1 cellular context compared by ENCODE assay signal in the genomic region with DNA sequence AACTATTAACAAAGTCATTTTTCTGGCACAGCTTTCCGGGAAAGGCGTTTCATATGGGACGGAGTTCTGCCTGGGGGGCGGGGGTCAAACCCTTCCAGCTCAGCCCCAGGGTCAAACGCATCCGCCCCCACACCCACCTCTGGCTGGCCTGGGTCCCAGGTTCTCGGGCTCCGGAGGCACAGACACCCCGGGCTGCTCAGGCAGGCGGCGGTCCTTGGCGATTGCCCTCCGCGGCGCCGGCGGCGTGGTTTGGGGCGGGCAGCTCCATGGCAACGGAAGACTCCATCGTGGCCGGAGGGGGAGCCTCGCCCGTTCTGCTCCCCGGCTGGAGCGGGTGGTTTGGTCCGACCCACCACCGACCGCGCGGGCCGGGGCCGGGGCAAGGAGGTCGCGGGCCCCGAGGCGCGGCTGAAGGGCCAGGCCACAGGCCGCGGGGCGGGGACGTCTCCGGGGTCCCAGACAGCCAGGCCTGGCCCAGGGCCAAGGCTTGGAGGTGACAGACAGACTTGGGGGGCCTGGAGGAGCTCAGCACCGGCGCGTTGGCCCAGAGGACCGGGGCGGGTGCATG.
TF ChIP-seq lines count a peak whose summit lies in the region.

A gene with protein sequence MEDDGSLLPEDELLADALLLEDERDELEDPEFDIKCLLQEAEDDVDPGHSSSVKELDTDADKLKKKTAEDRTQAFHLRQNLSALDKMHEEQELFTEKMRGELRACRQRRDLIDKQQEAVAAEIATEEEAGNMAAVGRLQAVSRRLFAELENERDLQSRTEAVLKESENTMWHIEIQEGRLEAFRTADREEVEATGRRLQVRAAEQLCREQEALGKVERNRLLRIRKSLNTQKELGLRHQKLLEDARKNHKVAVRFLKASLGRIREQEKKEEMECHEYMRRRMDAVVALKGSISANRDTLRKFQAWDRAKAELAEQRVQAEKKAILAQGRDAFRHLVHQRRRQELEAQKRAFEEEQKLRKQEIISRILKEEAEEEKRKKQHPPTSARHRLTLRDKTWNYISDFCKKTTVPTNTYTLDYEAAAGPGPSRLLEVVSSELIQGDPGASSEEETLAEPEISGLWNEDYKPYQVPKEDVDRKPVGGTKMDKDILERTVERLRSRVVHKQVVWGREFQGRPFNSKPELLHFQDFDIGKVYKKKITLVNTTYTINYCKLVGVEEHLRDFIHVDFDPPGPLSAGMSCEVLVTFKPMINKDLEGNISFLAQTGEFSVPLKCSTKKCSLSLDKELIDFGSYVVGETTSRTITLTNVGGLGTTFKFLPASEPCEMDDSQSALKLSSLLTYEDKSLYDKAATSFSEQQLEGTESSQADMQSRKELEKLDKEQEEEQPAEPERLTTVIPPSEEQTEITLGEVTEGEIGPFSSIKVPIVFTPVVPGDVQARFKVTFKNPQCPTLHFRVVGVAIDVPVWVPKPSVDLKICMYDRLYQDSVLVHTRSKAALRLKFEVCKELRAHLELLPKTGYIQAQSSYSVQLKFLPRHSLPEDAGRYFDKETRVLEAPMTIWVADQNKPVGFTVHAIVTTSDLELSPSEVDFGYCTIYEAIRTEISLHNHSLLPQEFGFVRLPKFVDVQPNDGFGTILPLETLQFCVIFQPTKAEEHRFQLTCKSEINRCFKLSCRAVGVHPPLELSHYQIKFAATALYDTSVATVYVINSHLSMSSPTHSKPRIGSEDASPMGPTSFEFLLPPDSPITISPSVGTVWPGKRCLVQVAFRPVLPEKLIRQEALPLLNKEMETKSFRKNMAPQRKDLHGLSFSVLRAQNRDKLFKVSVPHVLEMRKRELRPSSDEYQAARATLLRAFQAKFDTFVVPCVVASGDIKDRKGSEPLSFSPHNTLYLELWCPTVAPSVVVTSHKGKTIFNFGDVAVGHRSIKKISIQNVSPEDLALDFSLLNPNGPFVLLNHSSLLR (N-terminal part only) (minus strand): TSS at position 223 of the 568 bp plus-strand sequence. CDS start 12,830 bp downstream, outside the sequence.

TF ChIP-seq in K562, 482 proteins besides CTCF, POLR2A, EP300 and RAD21 (continued from another document and continues in another):
- TF ChIP-seq, protein P1, sequence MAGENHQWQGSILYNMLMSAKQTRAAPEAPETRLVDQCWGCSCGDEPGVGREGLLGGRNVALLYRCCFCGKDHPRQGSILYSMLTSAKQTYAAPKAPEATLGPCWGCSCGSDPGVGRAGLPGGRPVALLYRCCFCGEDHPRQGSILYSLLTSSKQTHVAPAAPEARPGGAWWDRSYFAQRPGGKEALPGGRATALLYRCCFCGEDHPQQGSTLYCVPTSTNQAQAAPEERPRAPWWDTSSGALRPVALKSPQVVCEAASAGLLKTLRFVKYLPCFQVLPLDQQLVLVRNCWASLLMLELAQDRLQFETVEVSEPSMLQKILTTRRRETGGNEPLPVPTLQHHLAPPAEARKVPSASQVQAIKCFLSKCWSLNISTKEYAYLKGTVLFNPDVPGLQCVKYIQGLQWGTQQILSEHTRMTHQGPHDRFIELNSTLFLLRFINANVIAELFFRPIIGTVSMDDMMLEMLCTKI (IDR thresholded peaks at IDR 0.05; ENCODE audit: partially characterized antibody): no peak
- TF ChIP-seq, protein P2, sequence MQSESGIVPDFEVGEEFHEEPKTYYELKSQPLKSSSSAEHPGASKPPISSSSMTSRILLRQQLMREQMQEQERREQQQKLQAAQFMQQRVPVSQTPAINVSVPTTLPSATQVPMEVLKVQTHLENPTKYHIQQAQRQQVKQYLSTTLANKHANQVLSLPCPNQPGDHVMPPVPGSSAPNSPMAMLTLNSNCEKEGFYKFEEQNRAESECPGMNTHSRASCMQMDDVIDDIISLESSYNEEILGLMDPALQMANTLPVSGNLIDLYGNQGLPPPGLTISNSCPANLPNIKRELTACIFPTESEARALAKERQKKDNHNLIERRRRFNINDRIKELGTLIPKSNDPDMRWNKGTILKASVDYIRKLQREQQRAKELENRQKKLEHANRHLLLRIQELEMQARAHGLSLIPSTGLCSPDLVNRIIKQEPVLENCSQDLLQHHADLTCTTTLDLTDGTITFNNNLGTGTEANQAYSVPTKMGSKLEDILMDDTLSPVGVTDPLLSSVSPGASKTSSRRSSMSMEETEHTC (IDR thresholded peaks at IDR 0.05): no peak
- TF ChIP-seq, protein P3, sequence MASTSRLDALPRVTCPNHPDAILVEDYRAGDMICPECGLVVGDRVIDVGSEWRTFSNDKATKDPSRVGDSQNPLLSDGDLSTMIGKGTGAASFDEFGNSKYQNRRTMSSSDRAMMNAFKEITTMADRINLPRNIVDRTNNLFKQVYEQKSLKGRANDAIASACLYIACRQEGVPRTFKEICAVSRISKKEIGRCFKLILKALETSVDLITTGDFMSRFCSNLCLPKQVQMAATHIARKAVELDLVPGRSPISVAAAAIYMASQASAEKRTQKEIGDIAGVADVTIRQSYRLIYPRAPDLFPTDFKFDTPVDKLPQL (IDR thresholded peaks at IDR 0.05; ENCODE audit: extremely low read depth, insufficient read length): no peak
- TF ChIP-seq ZNF3 (CRISPR knock-in tag; IDR thresholded peaks at IDR 0.05): no peak
- TF ChIP-seq TAF7 (tag; IDR thresholded peaks at IDR 0.05): no peak
- peak; percentile 84 for TF ChIP-seq NFIC (IDR thresholded peaks at IDR 0.05)
- peak; percentile 56; the same call in 1 of the 2 replicates for TF ChIP-seq BMI1 (IDR thresholded peaks at IDR 0.05; ENCODE audit: low read length)
- no peak for TF ChIP-seq ZNF253 (CRISPR knock-in tag; conservative IDR thresholded peaks at IDR 0.05)
- TF ChIP-seq, protein P4, sequence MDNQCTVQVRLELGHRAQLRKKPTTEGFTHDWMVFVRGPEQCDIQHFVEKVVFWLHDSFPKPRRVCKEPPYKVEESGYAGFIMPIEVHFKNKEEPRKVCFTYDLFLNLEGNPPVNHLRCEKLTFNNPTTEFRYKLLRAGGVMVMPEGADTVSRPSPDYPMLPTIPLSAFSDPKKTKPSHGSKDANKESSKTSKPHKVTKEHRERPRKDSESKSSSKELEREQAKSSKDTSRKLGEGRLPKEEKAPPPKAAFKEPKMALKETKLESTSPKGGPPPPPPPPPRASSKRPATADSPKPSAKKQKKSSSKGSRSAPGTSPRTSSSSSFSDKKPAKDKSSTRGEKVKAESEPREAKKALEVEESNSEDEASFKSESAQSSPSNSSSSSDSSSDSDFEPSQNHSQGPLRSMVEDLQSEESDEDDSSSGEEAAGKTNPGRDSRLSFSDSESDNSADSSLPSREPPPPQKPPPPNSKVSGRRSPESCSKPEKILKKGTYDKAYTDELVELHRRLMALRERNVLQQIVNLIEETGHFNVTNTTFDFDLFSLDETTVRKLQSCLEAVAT (IDR thresholded peaks at IDR 0.05): no peak
- TF ChIP-seq, protein P5, sequence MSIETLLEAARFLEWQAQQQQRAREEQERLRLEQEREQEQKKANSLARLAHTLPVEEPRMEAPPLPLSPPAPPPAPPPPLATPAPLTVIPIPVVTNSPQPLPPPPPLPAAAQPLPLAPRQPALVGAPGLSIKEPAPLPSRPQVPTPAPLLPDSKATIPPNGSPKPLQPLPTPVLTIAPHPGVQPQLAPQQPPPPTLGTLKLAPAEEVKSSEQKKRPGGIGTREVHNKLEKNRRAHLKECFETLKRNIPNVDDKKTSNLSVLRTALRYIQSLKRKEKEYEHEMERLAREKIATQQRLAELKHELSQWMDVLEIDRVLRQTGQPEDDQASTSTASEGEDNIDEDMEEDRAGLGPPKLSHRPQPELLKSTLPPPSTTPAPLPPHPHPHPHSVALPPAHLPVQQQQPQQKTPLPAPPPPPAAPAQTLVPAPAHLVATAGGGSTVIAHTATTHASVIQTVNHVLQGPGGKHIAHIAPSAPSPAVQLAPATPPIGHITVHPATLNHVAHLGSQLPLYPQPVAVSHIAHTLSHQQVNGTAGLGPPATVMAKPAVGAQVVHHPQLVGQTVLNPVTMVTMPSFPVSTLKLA (conservative IDR thresholded peaks at IDR 0.05): no peak
- TF ChIP-seq CBX8 (IDR thresholded peaks at IDR 0.05; ENCODE audit: borderline replicate concordance, extremely low read depth, low read depth, low read length, poor library complexity, severe bottlenecking): no peak
- TF ChIP-seq NCOR1 (IDR thresholded peaks at IDR 0.05): no peak
- TF ChIP-seq KDM1A (IDR thresholded peaks at IDR 0.05): no peak
- TF ChIP-seq NFXL1 (CRISPR knock-in tag; IDR thresholded peaks at IDR 0.05): no peak
- no peak for TF ChIP-seq NUFIP1 (IDR thresholded peaks at IDR 0.05; ENCODE audit: partially characterized antibody)
- TF ChIP-seq NELFE (IDR thresholded peaks at IDR 0.05; ENCODE audit: insufficient read depth, insufficient read length): no peak
- no peak for TF ChIP-seq ELF4 (CRISPR knock-in tag; IDR thresholded peaks at IDR 0.05)
- no peak for TF ChIP-seq CEBPG (CRISPR knock-in tag; IDR thresholded peaks at IDR 0.05)
- TF ChIP-seq CEBPG (tag; conservative IDR thresholded peaks at IDR 0.05 in 1 of 2, IDR thresholded peaks at IDR 0.05 in 1 of 2): no peak
- TF ChIP-seq, protein P6, sequence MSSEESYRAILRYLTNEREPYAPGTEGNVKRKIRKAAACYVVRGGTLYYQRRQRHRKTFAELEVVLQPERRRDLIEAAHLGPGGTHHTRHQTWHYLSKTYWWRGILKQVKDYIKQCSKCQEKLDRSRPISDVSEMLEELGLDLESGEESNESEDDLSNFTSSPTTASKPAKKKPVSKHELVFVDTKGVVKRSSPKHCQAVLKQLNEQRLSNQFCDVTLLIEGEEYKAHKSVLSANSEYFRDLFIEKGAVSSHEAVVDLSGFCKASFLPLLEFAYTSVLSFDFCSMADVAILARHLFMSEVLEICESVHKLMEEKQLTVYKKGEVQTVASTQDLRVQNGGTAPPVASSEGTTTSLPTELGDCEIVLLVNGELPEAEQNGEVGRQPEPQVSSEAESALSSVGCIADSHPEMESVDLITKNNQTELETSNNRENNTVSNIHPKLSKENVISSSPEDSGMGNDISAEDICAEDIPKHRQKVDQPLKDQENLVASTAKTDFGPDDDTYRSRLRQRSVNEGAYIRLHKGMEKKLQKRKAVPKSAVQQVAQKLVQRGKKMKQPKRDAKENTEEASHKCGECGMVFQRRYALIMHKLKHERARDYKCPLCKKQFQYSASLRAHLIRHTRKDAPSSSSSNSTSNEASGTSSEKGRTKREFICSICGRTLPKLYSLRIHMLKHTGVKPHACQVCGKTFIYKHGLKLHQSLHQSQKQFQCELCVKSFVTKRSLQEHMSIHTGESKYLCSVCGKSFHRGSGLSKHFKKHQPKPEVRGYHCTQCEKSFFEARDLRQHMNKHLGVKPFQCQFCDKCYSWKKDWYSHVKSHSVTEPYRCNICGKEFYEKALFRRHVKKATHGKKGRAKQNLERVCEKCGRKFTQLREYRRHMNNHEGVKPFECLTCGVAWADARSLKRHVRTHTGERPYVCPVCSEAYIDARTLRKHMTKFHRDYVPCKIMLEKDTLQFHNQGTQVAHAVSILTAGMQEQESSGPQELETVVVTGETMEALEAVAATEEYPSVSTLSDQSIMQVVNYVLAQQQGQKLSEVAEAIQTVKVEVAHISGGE (CRISPR knock-in tag; IDR thresholded peaks at IDR 0.05): no peak
- TF ChIP-seq CBX1 (IDR thresholded peaks at IDR 0.05; ENCODE audit: low read depth): peak; percentile 64; the same call in 1 of the 2 replicates
- TF ChIP-seq ESRRA (IDR thresholded peaks at IDR 0.05; ENCODE audit: borderline replicate concordance, low read depth): peak; percentile 44; the same call in 1 of the 2 replicates
- no peak for TF ChIP-seq SMARCE1 (IDR thresholded peaks at IDR 0.05)
- TF ChIP-seq THRAP3 (IDR thresholded peaks at IDR 0.05; ENCODE audit: borderline replicate concordance): no peak
- TF ChIP-seq, protein P7, sequence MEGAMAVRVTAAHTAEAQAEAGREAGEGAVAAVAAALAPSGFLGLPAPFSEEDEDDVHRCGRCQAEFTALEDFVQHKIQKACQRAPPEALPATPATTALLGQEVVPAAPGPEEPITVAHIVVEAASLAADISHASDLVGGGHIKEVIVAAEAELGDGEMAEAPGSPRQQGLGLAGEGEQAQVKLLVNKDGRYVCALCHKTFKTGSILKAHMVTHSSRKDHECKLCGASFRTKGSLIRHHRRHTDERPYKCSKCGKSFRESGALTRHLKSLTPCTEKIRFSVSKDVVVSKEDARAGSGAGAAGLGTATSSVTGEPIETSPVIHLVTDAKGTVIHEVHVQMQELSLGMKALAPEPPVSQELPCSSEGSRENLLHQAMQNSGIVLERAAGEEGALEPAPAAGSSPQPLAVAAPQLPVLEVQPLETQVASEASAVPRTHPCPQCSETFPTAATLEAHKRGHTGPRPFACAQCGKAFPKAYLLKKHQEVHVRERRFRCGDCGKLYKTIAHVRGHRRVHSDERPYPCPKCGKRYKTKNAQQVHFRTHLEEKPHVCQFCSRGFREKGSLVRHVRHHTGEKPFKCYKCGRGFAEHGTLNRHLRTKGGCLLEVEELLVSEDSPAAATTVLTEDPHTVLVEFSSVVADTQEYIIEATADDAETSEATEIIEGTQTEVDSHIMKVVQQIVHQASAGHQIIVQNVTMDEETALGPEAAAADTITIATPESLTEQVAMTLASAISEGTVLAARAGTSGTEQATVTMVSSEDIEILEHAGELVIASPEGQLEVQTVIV (CRISPR knock-in tag; IDR thresholded peaks at IDR 0.05; ENCODE audit: borderline replicate concordance): no peak
- TF ChIP-seq RBFOX2 (IDR thresholded peaks at IDR 0.05; ENCODE audit: low read depth, low read length): 0 out of 2 replicates have a peak, but pooled peaks have one; percentile 28
- TF ChIP-seq SREBF1 (IDR thresholded peaks at IDR 0.05; ENCODE audit: borderline replicate concordance, low read depth, low read length): peak; percentile 90; the same call in 1 of the 2 replicates
- TF ChIP-seq CC2D1A (IDR thresholded peaks at IDR 0.05): no peak
- TF ChIP-seq POLR2AphosphoS5 (IDR thresholded peaks at IDR 0.05; ENCODE audit: control insufficient read depth, insufficient read depth, low read depth, low read length): no peak
- TF ChIP-seq CTBP1 (IDR thresholded peaks at IDR 0.05; ENCODE audit: borderline replicate concordance): peak; percentile 22; the same call in 1 of the 2 replicates
- no peak for TF ChIP-seq ARID1B (IDR thresholded peaks at IDR 0.05)
- TF ChIP-seq, protein P8, sequence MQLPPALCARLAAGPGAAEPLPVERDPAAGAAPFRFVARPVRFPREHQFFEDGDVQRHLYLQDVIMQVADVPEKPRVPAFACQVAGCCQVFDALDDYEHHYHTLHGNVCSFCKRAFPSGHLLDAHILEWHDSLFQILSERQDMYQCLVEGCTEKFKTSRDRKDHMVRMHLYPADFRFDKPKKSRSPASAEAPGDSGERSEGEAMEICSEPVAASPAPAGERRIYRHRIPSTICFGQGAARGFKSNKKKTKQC (CRISPR knock-in tag; IDR thresholded peaks at IDR 0.05): 0 out of 2 replicates have a peak, but pooled peaks have one; percentile 23
- TF ChIP-seq RBM14 (IDR thresholded peaks at IDR 0.05; ENCODE audit: borderline replicate concordance, insufficient read depth, low read depth, low read length): 0 out of 2 replicates have a peak, but pooled peaks have one; percentile 81
